Comparison of ENCODE assay signal across 9 cellular contexts in the genomic region with DNA sequence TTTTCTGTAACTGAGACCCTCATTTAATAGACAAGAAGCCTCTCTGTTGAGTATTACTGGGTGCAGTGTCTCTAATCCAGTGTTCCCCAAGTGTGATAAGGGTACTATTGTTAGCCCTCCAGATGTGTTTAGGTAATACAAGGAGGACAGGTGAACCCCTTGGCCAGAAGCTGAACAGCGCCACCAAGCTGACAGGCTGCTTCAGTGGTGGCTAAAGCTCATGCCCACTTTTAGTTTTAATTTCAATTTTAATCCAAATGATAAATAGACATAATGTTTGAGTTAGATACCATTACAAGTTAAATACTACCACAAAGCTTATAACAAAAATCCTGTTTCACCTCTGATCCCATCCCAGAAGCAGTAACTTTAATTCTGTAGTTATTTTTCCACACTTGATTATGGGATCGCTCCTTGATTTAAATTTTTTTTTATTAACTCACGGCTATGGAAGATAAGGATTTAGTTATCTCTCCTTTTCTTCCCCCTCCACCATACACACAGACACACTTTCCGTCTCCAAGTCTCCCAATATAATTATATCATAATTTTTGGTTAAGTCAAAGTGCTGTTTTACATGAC. TPM values are rescaled to one million over a fixed set of nuclear protein-coding genes. Genes with fewer than 3 reads are reported as not detected.
A peak's percentile ranks its signal among the peaks of the same experiment; 100 is the strongest.
DNase-seq lines count a peak whose midpoint lies in the region; ATAC-seq and TF ChIP-seq lines count a peak whose summit lies in the region.
"Had no signal": no experiment of that assay in that cellular context is flagged by ENCODE, and none has a peak within 500 bp of the region (broad histone marks: within the 10 kb centered on the region; RNA-seq: fewer than 3 reads in every experiment).

No MANE protein-coding gene starts in this region.

- no peak overlapping the region for H3K27ac Mint-ChIP-seq in activated T-cell treated with anti-CD3 and anti-CD28 coated beads, Interleukin-2, amount 50 U/mL, for 72 hours
- H3K27ac Mint-ChIP-seq in endodermal cell, result no peak overlapping the region
- H3K27ac Mint-ChIP-seq in stimulated activated naive B cell treated with anti-CD40 and anti-IgM and Interleukin-4, amounts not matched to agents 10 μg/mL and 1 μg/mL and 100 μg/mL, for 72 hours, result no peak overlapping the region
- H3K27ac Mint-ChIP-seq: stimulated activated naive CD8-positive, alpha-beta T cell treated with anti-CD3 and anti-CD28 coated beads, Interleukin-15, Interleukin-2, amounts not matched to agents 100 ng/mL and 50 ng/mL, for 24 hours had no signal

- no peaks in the 10 kb centered on the region for H3K9me3 Mint-ChIP-seq in activated T-cell treated with anti-CD3 and anti-CD28 coated beads, Interleukin-2, amount 50 U/mL, for 72 hours
- H3K9me3 Mint-ChIP-seq in endodermal cell, result no peaks in the 10 kb centered on the region
- H3K9me3 Mint-ChIP-seq in stimulated activated naive B cell treated with anti-CD40 and anti-IgM and Interleukin-4, amounts not matched to agents 10 μg/mL and 1 μg/mL and 100 μg/mL, for 72 hours, result no peaks in the 10 kb centered on the region
- H3K9me3 Mint-ChIP-seq: stimulated activated naive CD8-positive, alpha-beta T cell treated with anti-CD3 and anti-CD28 coated beads, Interleukin-15, Interleukin-2, amounts not matched to agents 100 ng/mL and 50 ng/mL, for 24 hours had no signal

- no peak overlapping the region for H3K4me3 Mint-ChIP-seq in activated T-cell treated with anti-CD3 and anti-CD28 coated beads, Interleukin-2, amount 50 U/mL, for 72 hours
- H3K4me3 Mint-ChIP-seq in endodermal cell, result no peak overlapping the region
- H3K4me3 Mint-ChIP-seq in stimulated activated naive B cell treated with anti-CD40 and anti-IgM and Interleukin-4, amounts not matched to agents 10 μg/mL and 1 μg/mL and 100 μg/mL, for 72 hours, result no peak overlapping the region
- H3K4me3 Mint-ChIP-seq: stimulated activated naive CD8-positive, alpha-beta T cell treated with anti-CD3 and anti-CD28 coated beads, Interleukin-15, Interleukin-2, amounts not matched to agents 100 ng/mL and 50 ng/mL, for 24 hours had no signal

- peak; percentile 49 for ATAC-seq in activated T-cell treated with anti-CD3 and anti-CD28 coated beads, Interleukin-2, amount 50 U/mL, for 72 hours (replicated peaks in 1 of 2)
- ATAC-seq in stimulated activated naive B cell treated with anti-CD40 and anti-IgM and Interleukin-4, amounts not matched to agents 10 μg/mL and 1 μg/mL and 100 μg/mL, for 72 hours (replicated peaks), result peak; percentile 54 to 70

- no peaks in the 10 kb centered on the region for H3K4me1 Mint-ChIP-seq in activated T-cell treated with anti-CD3 and anti-CD28 coated beads, Interleukin-2, amount 50 U/mL, for 72 hours (ENCODE audit: low read depth)
- H3K4me1 Mint-ChIP-seq in endodermal cell, result peaks cover 23% of the 10 kb centered on the region
- H3K4me1 Mint-ChIP-seq in stimulated activated naive B cell treated with anti-CD40 and anti-IgM and Interleukin-4, amounts not matched to agents 10 μg/mL and 1 μg/mL and 100 μg/mL, for 72 hours, result peaks cover 0 to 3% of the 10 kb centered on the region in 2 donors

- no peaks in the 10 kb centered on the region for H3K9me3 ChIP-seq in endodermal cell (ENCODE audit: control insufficient read depth, low read length)

- WGBS in endodermal cell (ENCODE audit: insufficient coverage in 1 of 2, insufficient read length in 1 of 2), 2 experiments, result 25% methylated on average over 2 of the region's 4 CpGs; no CpG with 5 or more reads in 1 of the 2 experiments

- H3K9ac ChIP-seq in endodermal cell (ENCODE audit: extremely low read depth, low read length, poor library complexity, severe bottlenecking), result no peak overlapping the region

- no peak overlapping the region for H3K27ac ChIP-seq in endodermal cell (ENCODE audit: low read depth, low read length)

- no peaks in the 10 kb centered on the region for H3K27me3 ChIP-seq in endodermal cell (ENCODE audit: control insufficient read depth, insufficient read depth, low read length, poor library complexity, severe bottlenecking)

- no peak overlapping the region for H3K4me3 ChIP-seq in endodermal cell (ENCODE audit: low read length)

- peak; percentile 97 for TF ChIP-seq CTCF in endodermal cell (conservative IDR thresholded peaks at IDR 0.05)

- peak; percentile 28 to 48 for DNase-seq in activated T-cell treated with anti-CD3 and anti-CD28 coated beads, Interleukin-2, amount 50 U/mL, for 72 hours
- DNase-seq in activated T-cell treated with anti-CD3 and anti-CD28 coated beads, Interleukin-2, amount 50 U/mL, for 1 hour, result no peak
- DNase-seq in NCI-H748 (lab: John Stamatoyannopoulos, UW; ENCODE audit: unreplicated experiment), result peak; percentile 82
- peak; percentile 82 for DNase-seq in endodermal cell
- no peak for DNase-seq in stimulated activated naive B cell treated with anti-CD40 and anti-IgM and Interleukin-4, amounts not matched to agents 10 μg/mL and 1 μg/mL and 100 μg/mL, for 72 hours
- DNase-seq in medulla oblongata (ENCODE audit: extremely low spot score), result no peak
- DNase-seq in retina, result no peak
- DNase-seq in OCI-M2 (lab: John Stamatoyannopoulos, UW; ENCODE audit: unreplicated experiment), result no peak

- no peaks in the 10 kb centered on the region for H3K36me3 ChIP-seq in endodermal cell (ENCODE audit: control insufficient read depth, insufficient read depth, low read length)

- H3K4me1 ChIP-seq in endodermal cell (ENCODE audit: control insufficient read depth, insufficient read depth, low read length), result peaks cover 9% of the 10 kb centered on the region

- no peaks in the 10 kb centered on the region for H3K36me3 Mint-ChIP-seq in activated T-cell treated with anti-CD3 and anti-CD28 coated beads, Interleukin-2, amount 50 U/mL, for 72 hours (ENCODE audit: insufficient read depth in 2 of 2)
- no peaks in the 10 kb centered on the region for H3K36me3 Mint-ChIP-seq in endodermal cell (ENCODE audit: low read depth)
- H3K36me3 Mint-ChIP-seq in stimulated activated naive B cell treated with anti-CD40 and anti-IgM and Interleukin-4, amounts not matched to agents 10 μg/mL and 1 μg/mL and 100 μg/mL, for 72 hours, result no peaks in the 10 kb centered on the region

- peaks cover 47% of the 10 kb centered on the region for H3K27me3 Mint-ChIP-seq in activated T-cell treated with anti-CD3 and anti-CD28 coated beads, Interleukin-2, amount 50 U/mL, for 72 hours (ENCODE audit: low read depth)
- H3K27me3 Mint-ChIP-seq in endodermal cell (ENCODE audit: insufficient read depth), result peaks cover 1% of the 10 kb centered on the region
- peaks cover 36 to 40% of the 10 kb centered on the region in 2 donors for H3K27me3 Mint-ChIP-seq in stimulated activated naive B cell treated with anti-CD40 and anti-IgM and Interleukin-4, amounts not matched to agents 10 μg/mL and 1 μg/mL and 100 μg/mL, for 72 hours

RNA-seq across cellular contexts. Expression of gene STK35, which starts 8.3 kb away (rescaled TPM):
- total RNA-seq in activated T-cell treated with anti-CD3 and anti-CD28 coated beads, Interleukin-2, amount 50 U/mL, for 72 hours, result 10 to 100 TPM; 22.4 to 24.3 TPM
- total RNA-seq in endodermal cell, result 10 to 100 TPM; 44.0 to 46.3 TPM
- 17.3 TPM for polyA plus RNA-seq in endodermal cell (2013, experiment 1 of 2)
- polyA plus RNA-seq in endodermal cell (2013, experiment 2 of 2), result 16.2 TPM

Comparison
In these comparisons a context has a peak if more than half of its experiments do, and no peak if none do; other contexts are left out.
1. DNase-seq: peak in activated T-cell treated with anti-CD3 and anti-CD28 coated beads, Interleukin-2, amount 50 U/mL, for 72 hours (2 of 2), NCI-H748 (single experiment) and endodermal cell (single experiment); none in activated T-cell treated with anti-CD3 and anti-CD28 coated beads, Interleukin-2, amount 50 U/mL, for 1 hour (single experiment), stimulated activated naive B cell treated with anti-CD40 and anti-IgM and Interleukin-4, amounts not matched to agents 10 μg/mL and 1 μg/mL and 100 μg/mL, for 72 hours (single experiment), medulla oblongata (single experiment), retina (single experiment) and OCI-M2 (single experiment).